13 cellular contexts compared by ENCODE assay signal in genomic region chr3:135964160-135964955, GRCh38. TPM values are rescaled to one million over a fixed set of nuclear protein-coding genes. Genes with fewer than 3 reads are reported as not detected.
DNase-seq lines count a peak whose midpoint lies in the region; ATAC-seq and TF ChIP-seq lines count a peak whose summit lies in the region.
"Had no signal": no experiment of that assay in that cellular context is flagged by ENCODE, and none has a peak within 500 bp of the region (broad histone marks: within the 10 kb centered on the region; RNA-seq: fewer than 3 reads in every experiment).

No MANE protein-coding gene starts in this region.

- peaks cover 0 to 3% (median 0%) of the 10 kb centered on the region in 4 donors for H3K9me3 ChIP-seq in liver (ENCODE audit: control insufficient read depth in 4 of 4, low read length in 3 of 4)
- H3K9me3 ChIP-seq in right lobe of liver: no peaks in the 10 kb centered on the region
- H3K9me3 ChIP-seq in naive thymus-derived CD4-positive, alpha-beta T cell (ENCODE audit: control insufficient read depth in 2 of 3, low read length in 3 of 3): peaks cover 0 to 6% (median 0%) of the 10 kb centered on the region in 3 experiments
- H3K9me3 ChIP-seq in transverse colon: peaks cover 0 to 6% of the 10 kb centered on the region in 2 donors
- H3K9me3 ChIP-seq in A673 (ENCODE audit: low read depth, low read length, poor library complexity, severe bottlenecking): no peaks in the 10 kb centered on the region

- ATAC-seq in right lobe of liver: no peak
- no peak for ATAC-seq in activated naive CD8-positive, alpha-beta T cell treated with anti-CD3 and anti-CD28 coated beads, Interleukin-2, amount 10 ng/mL, durations not matched to agents 7 days and 5 days (ENCODE audit: low read depth)
- no peak for ATAC-seq in naive thymus-derived CD4-positive, alpha-beta T cell

- H3K27me3 ChIP-seq in liver (ENCODE audit: control insufficient read depth in 4 of 4, insufficient read depth in 4 of 4, low read length in 3 of 4): no peaks in the 10 kb centered on the region
- no peaks in the 10 kb centered on the region for H3K27me3 ChIP-seq in right lobe of liver
- H3K27me3 ChIP-seq in naive thymus-derived CD4-positive, alpha-beta T cell (ENCODE audit: control insufficient read depth in 2 of 2, insufficient read depth in 2 of 2, low read length in 2 of 2): no peaks in the 10 kb centered on the region
- H3K27me3 ChIP-seq in transverse colon: no peaks in the 10 kb centered on the region
- peaks cover 22% of the 10 kb centered on the region for H3K27me3 ChIP-seq in A673 (replicated peaks; ENCODE audit: insufficient read depth, low read depth, low read length, poor library complexity)
- H3K27me3 ChIP-seq: BLaER1 treated with 17β-estradiol and CSF1 and Interleukin-3, amounts not matched to agents 10 nM and 100 nM; esophagus squamous epithelium had no signal

- H3K9me3 Mint-ChIP-seq in activated naive CD8-positive, alpha-beta T cell treated with anti-CD3 and anti-CD28 coated beads, Interleukin-2, amount 10 ng/mL, durations not matched to agents 7 days and 5 days: peaks cover 4% of the 10 kb centered on the region
- H3K9me3 Mint-ChIP-seq in naive thymus-derived CD4-positive, alpha-beta T cell: peaks cover 3 to 35% (median 15%) of the 10 kb centered on the region in 11 donors

- H3K27ac ChIP-seq in liver (ENCODE audit: low read depth in 1 of 2, low read length in 2 of 2): no peak overlapping the region
- no peak overlapping the region for H3K27ac ChIP-seq in right lobe of liver
- H3K27ac ChIP-seq in naive thymus-derived CD4-positive, alpha-beta T cell (ENCODE audit: low read depth, low read length): no peak overlapping the region
- peak overlapping the region; percentile 90 to 98 (median 94) for H3K27ac ChIP-seq in transverse colon
- H3K27ac ChIP-seq in A673 (ENCODE audit: low read depth, low read length, poor library complexity, severe bottlenecking): no peak overlapping the region
- H3K27ac ChIP-seq: BLaER1 treated with 17β-estradiol and CSF1 and Interleukin-3, amounts not matched to agents 10 nM and 100 nM; HL-60 had no signal

- no peak for TF ChIP-seq POLR2A in right lobe of liver (IDR thresholded peaks at IDR 0.05)
- TF ChIP-seq POLR2A in transverse colon (IDR thresholded peaks at IDR 0.05): no peak

- H3K4me1 Mint-ChIP-seq in activated naive CD8-positive, alpha-beta T cell treated with anti-CD3 and anti-CD28 coated beads, Interleukin-2, amount 10 ng/mL, durations not matched to agents 7 days and 5 days: no peaks in the 10 kb centered on the region
- peaks cover 9 to 19% (median 12%) of the 10 kb centered on the region in 7 donors for H3K4me1 Mint-ChIP-seq in naive thymus-derived CD4-positive, alpha-beta T cell

- H3K36me3 Mint-ChIP-seq in activated naive CD8-positive, alpha-beta T cell treated with anti-CD3 and anti-CD28 coated beads, Interleukin-2, amount 10 ng/mL, durations not matched to agents 7 days and 5 days: no peaks in the 10 kb centered on the region
- H3K36me3 Mint-ChIP-seq in naive thymus-derived CD4-positive, alpha-beta T cell: peaks cover 0 to 3% (median 0%) of the 10 kb centered on the region in 5 donors
- H3K36me3 Mint-ChIP-seq: stimulated activated naive B cell treated with anti-CD40 and anti-IgM and Interleukin-4, amounts not matched to agents 10 μg/mL and 1 μg/mL and 100 μg/mL, for 72 hours had no signal

- no peak overlapping the region for H3K4me3 ChIP-seq in liver (ENCODE audit: low read depth in 1 of 3, low read length in 3 of 3)
- no peak overlapping the region for H3K4me3 ChIP-seq in right lobe of liver
- H3K4me3 ChIP-seq in naive thymus-derived CD4-positive, alpha-beta T cell (ENCODE audit: low read length): no peak overlapping the region
- H3K4me3 ChIP-seq in transverse colon: no peak overlapping the region
- no peak overlapping the region for H3K4me3 ChIP-seq in A673 (ENCODE audit: low read depth, low read length, poor library complexity, severe bottlenecking)

- WGBS in liver: 94% methylated on average over 1 of the region's 1 CpG
- 83% methylated on average over 1 of the region's 1 CpG for WGBS in right lobe of liver (ENCODE audit: insufficient coverage, low coverage, low lambda C conversion rate, missing lambda C conversion rate)
- 88 to 95% methylated on average over 1 of the region's 1 CpG for WGBS in transverse colon (ENCODE audit: low coverage in 1 of 2), 2 donors

- H3K9ac ChIP-seq in liver (ENCODE audit: low read depth in 1 of 2, low read length in 2 of 2): no peak overlapping the region
- H3K9ac ChIP-seq: BLaER1 treated with 17β-estradiol and CSF1 and Interleukin-3, amounts not matched to agents 10 nM and 100 nM had no signal

- H3K36me3 ChIP-seq in liver (ENCODE audit: control insufficient read depth in 4 of 4, insufficient read depth in 3 of 4, low read depth in 1 of 4, low read length in 3 of 4) (no peaks in the 10 kb centered on the region), right lobe of liver (no peaks in the 10 kb centered on the region), transverse colon (no peaks in the 10 kb centered on the region), A673 (ENCODE audit: insufficient read depth, low read length, poor library complexity, severe bottlenecking) (no peaks in the 10 kb centered on the region)
- no peaks in the 10 kb centered on the region for H3K36me3 ChIP-seq in naive thymus-derived CD4-positive, alpha-beta T cell (ENCODE audit: control insufficient read depth in 2 of 3, insufficient read depth in 3 of 3, low read length in 3 of 3)
- H3K36me3 ChIP-seq: BLaER1 treated with 17β-estradiol and CSF1 and Interleukin-3, amounts not matched to agents 10 nM and 100 nM; esophagus squamous epithelium had no signal

- no TSS peak for BruUV-seq in A673 (replicated peaks; lab: Mats Ljungman, UMichigan)

- POLR2A ChIA-PET in activated naive CD8-positive, alpha-beta T cell treated with anti-CD3 and anti-CD28 coated beads, Interleukin-2, amount 10 ng/mL, durations not matched to agents 7 days and 5 days (lab: Charles Lee): no interaction called here
- POLR2A ChIA-PET in naive thymus-derived CD4-positive, alpha-beta T cell (lab: Charles Lee): no interaction called here
- POLR2A ChIA-PET in A673 (lab: Charles Lee; ENCODE audit: low non-redundant PET): no interaction called here

- H3K4me1 ChIP-seq in liver (ENCODE audit: control insufficient read depth in 4 of 4, insufficient read depth in 4 of 4, low read length in 3 of 4) (peaks cover 3 to 7% (median 6%) of the 10 kb centered on the region in 4 donors), right lobe of liver (peaks cover 0 to 21% (median 0%) of the 10 kb centered on the region in 4 donors), transverse colon (peaks cover 0 to 35% (median 30%) of the 10 kb centered on the region in 4 donors), A673 (ENCODE audit: insufficient read depth, low read length, poor library complexity, severe bottlenecking) (no peaks in the 10 kb centered on the region)
- peaks cover 5 to 7% of the 10 kb centered on the region in 2 donors for H3K4me1 ChIP-seq in naive thymus-derived CD4-positive, alpha-beta T cell (ENCODE audit: control insufficient read depth in 2 of 2, insufficient read depth in 2 of 2, low read length in 2 of 2)

- no peak overlapping the region for H3K27ac Mint-ChIP-seq in activated naive CD8-positive, alpha-beta T cell treated with anti-CD3 and anti-CD28 coated beads, Interleukin-2, amount 10 ng/mL, durations not matched to agents 7 days and 5 days
- H3K27ac Mint-ChIP-seq in naive thymus-derived CD4-positive, alpha-beta T cell: peak overlapping the region in 3 of 9 donors; percentile 10 to 66 (median 22)

- in situ Hi-C loops in transverse colon (cut with MboI; ENCODE audit: low pct_ligation_motif_present in 1 of 4, low pct_unique_long_range_greater_than_20kb in 1 of 4, low sequenced_read_pairs in 3 of 4): no loop called here

- H3K27me3 Mint-ChIP-seq in activated naive CD8-positive, alpha-beta T cell treated with anti-CD3 and anti-CD28 coated beads, Interleukin-2, amount 10 ng/mL, durations not matched to agents 7 days and 5 days: peaks cover 32% of the 10 kb centered on the region
- H3K27me3 Mint-ChIP-seq in naive thymus-derived CD4-positive, alpha-beta T cell: peaks cover 20 to 39% (median 33%) of the 10 kb centered on the region in 5 donors

- no peak for DNase-seq in right lobe of liver
- DNase-seq in activated naive CD8-positive, alpha-beta T cell treated with anti-CD3 and anti-CD28 coated beads, Interleukin-2, amount 10 ng/mL, durations not matched to agents 7 days and 5 days: no peak
- no peak for DNase-seq in naive thymus-derived CD4-positive, alpha-beta T cell
- no peak for DNase-seq in transverse colon
- DNase-seq in A673 (ENCODE audit: low spot score): no peak
- no peak for DNase-seq in GM19240 (ENCODE audit: insufficient read length, low spot score)
- no peak for DNase-seq in HPDE6-E6E7 (ENCODE audit: extremely low spot score)
- DNase-seq: esophagus squamous epithelium; NCI-H1048; stimulated activated naive B cell treated with anti-CD40 and anti-IgM and Interleukin-4, amounts not matched to agents 10 μg/mL and 1 μg/mL and 100 μg/mL, for 72 hours had no signal

- no peak for TF ChIP-seq EP300 in transverse colon (IDR thresholded peaks at IDR 0.05; ENCODE audit: low read depth)

- TF ChIP-seq CTCF in liver (IDR thresholded peaks at IDR 0.05; ENCODE audit: low read depth, low read length, missing input control) (no peak), right lobe of liver (IDR thresholded peaks at IDR 0.05) (no peak), transverse colon (IDR thresholded peaks at IDR 0.05) (no peak), A673 (conservative IDR thresholded peaks at IDR 0.05; ENCODE audit: low read depth, low read length) (no peak)

- CTCF ChIA-PET in naive thymus-derived CD4-positive, alpha-beta T cell (lab: Charles Lee): no interaction called here
- CTCF ChIA-PET in A673 (lab: Charles Lee): no interaction called here

- no peak for TF ChIP-seq RAD21 in liver (IDR thresholded peaks at IDR 0.05)

- intact Hi-C loops in right lobe of liver (cut with DNase I): no loop called here
- intact Hi-C loops in naive thymus-derived CD4-positive, alpha-beta T cell (cut with micrococcal nuclease): loop anchor here in 1 of 2 donors (1.0 to 10.0 kb wide), 3 partner anchors 232 to 1480 kb away; partner anchors contain the start of genes ANAPC13, CEP63, MSL2 and PCCB
- intact Hi-C loops in transverse colon (cut with DNase I; ENCODE audit: low total_unique reads): no loop called here
- intact Hi-C loops in A673 (cut with micrococcal nuclease; ENCODE audit: unreplicated experiment): no loop called here

- H3K4me3 Mint-ChIP-seq in activated naive CD8-positive, alpha-beta T cell treated with anti-CD3 and anti-CD28 coated beads, Interleukin-2, amount 10 ng/mL, durations not matched to agents 7 days and 5 days: peak overlapping the region; percentile 58
- peak overlapping the region; percentile 71 to 85 (median 79) for H3K4me3 Mint-ChIP-seq in naive thymus-derived CD4-positive, alpha-beta T cell

RNA-seq across cellular contexts. Expression of gene PPP2R3A, which starts 1.2 kb away (rescaled TPM):
- total RNA-seq in liver (1 to 10 TPM; 1.7 to 3.3 TPM), right lobe of liver (1 to 10 TPM; 1.0 to 3.2 (median 1.7) TPM), transverse colon (10 to 100 TPM; 34.7 to 73.4 (median 38.8) TPM), A673 (2021) (1.1 and 1.3 TPM in 2 replicates)
- 1 to 10 TPM in 1 of 2 donors, under 1 TPM in 1; 0.54 to 1.5 TPM for polyA plus RNA-seq in liver
- under 1 TPM; 0.17 to 0.23 TPM for total RNA-seq in activated naive CD8-positive, alpha-beta T cell treated with anti-CD3 and anti-CD28 coated beads, Interleukin-2, amount 10 ng/mL, durations not matched to agents 7 days and 5 days
- total RNA-seq in naive thymus-derived CD4-positive, alpha-beta T cell: under 1 TPM in 4 of 5 experiments, not detected in 1; 0.13 to 0.89 (median 0.59) TPM
- polyA plus RNA-seq in naive thymus-derived CD4-positive, alpha-beta T cell: under 1 TPM; 0.20 to 0.25 TPM

Comparison
In these comparisons a context has a peak if more than half of its experiments do, and no peak if none do; other contexts are left out.
1. H3K27ac ChIP-seq: peak in transverse colon (4 of 4); none in liver (0 of 2), right lobe of liver (0 of 3), naive thymus-derived CD4-positive, alpha-beta T cell (single experiment) and A673 (single experiment).
2. RNA of gene PPP2R3A, which starts 1.2 kb away (total RNA-seq): 34.7 to 73.4 TPM in transverse colon; 1.7 to 3.3 TPM in liver, 1.0 to 3.2 TPM in right lobe of liver, 1.1 to 1.3 TPM in A673, 0.13 to 0.89 TPM in naive thymus-derived CD4-positive, alpha-beta T cell and 0.17 to 0.23 TPM in activated naive CD8-positive, alpha-beta T cell treated with anti-CD3 and anti-CD28 coated beads, Interleukin-2, amount 10 ng/mL, durations not matched to agents 7 days and 5 days; every median in the first group is over 4 times any median in the second.